29 cellular contexts compared by ENCODE assay signal in genomic region chr5:43967165-43967564, GRCh38.
"Had no signal": no experiment of that assay in that cellular context is flagged by ENCODE, and none has a peak within 500 bp of the region (broad histone marks: within the 10 kb centered on the region; RNA-seq: fewer than 3 reads in every experiment).

No MANE protein-coding gene starts in this region.

- H3K27me3 ChIP-seq: body of pancreas, breast epithelium, Peyer's patch, SJSA1 had no signal

- ATAC-seq: activated CD8-positive, alpha-beta T cell treated with anti-CD3 and anti-CD28 coated beads for 36 hours; activated T-cell treated with anti-CD3 and anti-CD28 coated beads, Interleukin-2, amount 50 U/mL, for 72 hours; activated T-helper 17 cell treated with anti-CD3 and anti-CD28 coated beads, Interleukin-2, amount 50 U/mL, for 72 hours; body of pancreas; K562; PC-3 had no signal

- H3K4me3 ChIP-seq: body of pancreas, breast epithelium, K562, Peyer's patch, SJSA1 had no signal

- DNase-seq: activated CD4-positive, alpha-beta T cell treated with anti-CD3 and anti-CD28 coated beads, Interleukin-2, amount 10 ng/mL, durations not matched to agents 24 days and 14 days; activated CD4-positive, alpha-beta T cell treated with anti-CD3 and anti-CD28 coated beads, Interleukin-2, amount 50 U/mL, for 4 hours; activated CD8-positive, alpha-beta T cell treated with anti-CD3 and anti-CD28 coated beads for 36 hours; activated effector memory CD4-positive, alpha-beta T cell treated with anti-CD3 and anti-CD28 coated beads, Interleukin-2, amount 50 U/mL, for 16 hours; activated naive CD4-positive, alpha-beta T cell; activated naive CD4-positive, alpha-beta T cell treated with anti-CD3 and anti-CD28 coated beads, Interleukin-2, amount 50 U/mL, for 16 hours; activated naive CD8-positive, alpha-beta T cell treated with anti-CD3 and anti-CD28 coated beads for 36 hours; activated T-cell treated with anti-CD3 and anti-CD28 coated beads, Interleukin-2, amount 50 U/mL, for 1 hour; activated T-cell treated with anti-CD3 and anti-CD28 coated beads, Interleukin-2, amount 50 U/mL, for 72 hours; body of pancreas; NCI-H1105; NCI-H1417 treated with DMSO at 0.1 percent for 48 hours; NCI-H1694; NCI-H1930; NCI-H2081 treated with DMSO at 0.1 percent for 48 hours; NCI-H345; NCI-H524 treated with DMSO at 0.1 percent for 48 hours; NK-92 treated with Interleukin-12 subunit alpha and Interleukin-12 subunit beta, amount 100 ng/mL, for 24 hours; PC-3; Peyer's patch; RPMI8226; SHP77 treated with DMSO at 0.1 percent for 48 hours; SK-N-SH had no signal

- H3K27ac ChIP-seq: body of pancreas, breast epithelium, Peyer's patch, SJSA1 had no signal

- H3K36me3 ChIP-seq: breast epithelium, Peyer's patch, SJSA1 had no signal

- H3K4me1 ChIP-seq: body of pancreas, breast epithelium, Peyer's patch, SJSA1 had no signal

- FAIRE-seq: astrocyte, K562, TTC549 had no signal
